In genomic region chrX:119482497-119483480, GRCh38 we compare ENCODE assay signal across 8 cellular contexts. TPM values are rescaled to one million over a fixed set of nuclear protein-coding genes. Genes with fewer than 3 reads are reported as not detected.
DNase-seq lines count a peak whose midpoint lies in the region; ATAC-seq and TF ChIP-seq lines count a peak whose summit lies in the region.

No MANE protein-coding gene starts in this region.

- peaks cover 6% of the 10 kb centered on the region for H3K4me1 ChIP-seq in CD4-positive, CD25-positive, alpha-beta regulatory T cell (ENCODE audit: control insufficient read depth, insufficient read depth, low read length, poor library complexity, severe bottlenecking)
- H3K4me1 ChIP-seq in rectal smooth muscle tissue (ENCODE audit: control insufficient read depth, insufficient read depth, low read length) (no peaks in the 10 kb centered on the region), aorta (ENCODE audit: control insufficient read depth in 1 of 2, insufficient read depth in 2 of 2, low read length in 2 of 2) (no peaks in the 10 kb centered on the region)

- H3K9me3 Mint-ChIP-seq in CD4-positive, CD25-positive, alpha-beta regulatory T cell = peaks cover 0 to 1% (median 0%) of the 10 kb centered on the region in 7 donors
- no peaks in the 10 kb centered on the region for H3K9me3 Mint-ChIP-seq in activated naive CD8-positive, alpha-beta T cell treated with anti-CD3 and anti-CD28 coated beads for 36 hours

- intact Hi-C loops in left cardiac atrium (cut with DNase I) (no loop called here), aorta (cut with DNase I) (no loop called here)

- H3K4me3 Mint-ChIP-seq in CD4-positive, CD25-positive, alpha-beta regulatory T cell = peak overlapping the region; percentile 71 to 84 (median 80)
- peak overlapping the region; percentile 63 for H3K4me3 Mint-ChIP-seq in activated naive CD8-positive, alpha-beta T cell treated with anti-CD3 and anti-CD28 coated beads for 36 hours

- peak; percentile 79 to 82 for ATAC-seq in CD4-positive, CD25-positive, alpha-beta regulatory T cell (ENCODE audit: low read depth in 2 of 2)
- ATAC-seq in GM19328 (IDR thresholded peaks at IDR 0.05; ENCODE audit: unreplicated experiment) (peak; percentile 77), HG03558 (IDR thresholded peaks at IDR 0.05; ENCODE audit: extremely low read depth, unreplicated experiment) (peak; percentile 58), SK-N-SH treated with all-trans-retinoic acid at 6 μM for 48 hours (peak; percentile 86), left cardiac atrium (peak; percentile 83 to 88), aorta (ENCODE audit: low FRiP score) (peak; percentile 83)

- peak; percentile 36 to 67 (median 59) for DNase-seq in CD4-positive, CD25-positive, alpha-beta regulatory T cell
- peak; percentile 76 for DNase-seq in activated naive CD8-positive, alpha-beta T cell treated with anti-CD3 and anti-CD28 coated beads for 36 hours
- DNase-seq in left cardiac atrium (peak; percentile 64), aorta (peak; percentile 77 to 87)

- 9 to 31% methylated on average over 48 of the region's 48 CpGs for WGBS in aorta, 2 donors

- peak overlapping the region; percentile 51 for H3K4me3 ChIP-seq in CD4-positive, CD25-positive, alpha-beta regulatory T cell (ENCODE audit: low read depth, low read length)
- peak overlapping the region; percentile 51 for H3K4me3 ChIP-seq in rectal smooth muscle tissue (ENCODE audit: low read length)
- H3K4me3 ChIP-seq in aorta (ENCODE audit: low read length in 2 of 2) = no peak overlapping the region

- no peaks in the 10 kb centered on the region for H3K9me3 ChIP-seq in CD4-positive, CD25-positive, alpha-beta regulatory T cell (ENCODE audit: control insufficient read depth in 2 of 2, low read length in 2 of 2)
- H3K9me3 ChIP-seq in aorta (ENCODE audit: control insufficient read depth, low read length) = no peaks in the 10 kb centered on the region

- H3K27ac Mint-ChIP-seq in CD4-positive, CD25-positive, alpha-beta regulatory T cell = peak overlapping the region; percentile 16 to 65 (median 56)
- peak overlapping the region; percentile 60 for H3K27ac Mint-ChIP-seq in activated naive CD8-positive, alpha-beta T cell treated with anti-CD3 and anti-CD28 coated beads for 36 hours

- H3K27ac ChIP-seq in CD4-positive, CD25-positive, alpha-beta regulatory T cell (ENCODE audit: insufficient read depth, low read length, poor library complexity, severe bottlenecking) = no peak overlapping the region
- H3K27ac ChIP-seq in rectal smooth muscle tissue (ENCODE audit: low read depth, low read length) = no peak overlapping the region
- H3K27ac ChIP-seq in aorta (ENCODE audit: low read depth in 1 of 2, low read length in 2 of 2) = no peak overlapping the region

- H3K27me3 ChIP-seq in CD4-positive, CD25-positive, alpha-beta regulatory T cell (ENCODE audit: control insufficient read depth, insufficient read depth, low read length) = no peaks in the 10 kb centered on the region
- H3K27me3 ChIP-seq in rectal smooth muscle tissue (ENCODE audit: control insufficient read depth, insufficient read depth, low read length) (peaks cover 1% of the 10 kb centered on the region), aorta (ENCODE audit: control insufficient read depth in 1 of 2, insufficient read depth in 2 of 2, low read length in 1 of 2) (no peaks in the 10 kb centered on the region)

- H3K27me3 Mint-ChIP-seq in CD4-positive, CD25-positive, alpha-beta regulatory T cell = no peaks in the 10 kb centered on the region
- H3K27me3 Mint-ChIP-seq in activated naive CD8-positive, alpha-beta T cell treated with anti-CD3 and anti-CD28 coated beads for 36 hours = no peaks in the 10 kb centered on the region

- peak overlapping the region; percentile 64 for H3K9ac ChIP-seq in rectal smooth muscle tissue (ENCODE audit: low read length)

- no peaks in the 10 kb centered on the region for H3K36me3 Mint-ChIP-seq in CD4-positive, CD25-positive, alpha-beta regulatory T cell
- H3K36me3 Mint-ChIP-seq in activated naive CD8-positive, alpha-beta T cell treated with anti-CD3 and anti-CD28 coated beads for 36 hours = no peaks in the 10 kb centered on the region

- H3K4me1 Mint-ChIP-seq in CD4-positive, CD25-positive, alpha-beta regulatory T cell = peaks cover 0 to 8% (median 2%) of the 10 kb centered on the region in 4 donors
- H3K4me1 Mint-ChIP-seq in activated naive CD8-positive, alpha-beta T cell treated with anti-CD3 and anti-CD28 coated beads for 36 hours = peaks cover 6% of the 10 kb centered on the region

- H3K36me3 ChIP-seq in CD4-positive, CD25-positive, alpha-beta regulatory T cell (ENCODE audit: control insufficient read depth, insufficient read depth, low read length) = no peaks in the 10 kb centered on the region
- no peaks in the 10 kb centered on the region for H3K36me3 ChIP-seq in rectal smooth muscle tissue (ENCODE audit: control insufficient read depth, insufficient read depth, low read length)
- no peaks in the 10 kb centered on the region for H3K36me3 ChIP-seq in aorta (ENCODE audit: control insufficient read depth in 1 of 2, insufficient read depth in 2 of 2, low read length in 1 of 2)

TF ChIP-seq in SK-N-SH treated with all-trans-retinoic acid at 6 μM for 48 hours, 23 proteins besides CTCF, POLR2A, EP300 and RAD21:
- TF ChIP-seq TCF4 (CRISPR knock-in tag; IDR thresholded peaks at IDR 0.05; ENCODE audit: borderline replicate concordance) (no peak), CSDC2 (CRISPR knock-in tag; IDR thresholded peaks at IDR 0.05) (0 out of 2 replicates have a peak, but pooled peaks have one; percentile 24), GLIS3 (CRISPR knock-in tag; IDR thresholded peaks at IDR 0.05) (no peak), CREB5 (CRISPR knock-in tag; IDR thresholded peaks at IDR 0.05; ENCODE audit: low read depth) (no peak)

RNA-seq across cellular contexts. Expression of gene SLC25A5, which starts 14.5 kb away (rescaled TPM):
- total RNA-seq in CD4-positive, CD25-positive, alpha-beta regulatory T cell = 165 TPM
- 100 to 1,000 TPM; 236 to 336 (median 273) TPM for polyA plus RNA-seq in CD4-positive, CD25-positive, alpha-beta regulatory T cell
- 100 to 1,000 TPM; 794 to 829 TPM for total RNA-seq in activated naive CD8-positive, alpha-beta T cell treated with anti-CD3 and anti-CD28 coated beads for 36 hours
- 100 to 1,000 TPM; 151 to 205 TPM for total RNA-seq in left cardiac atrium
- total RNA-seq in aorta = 100 to 1,000 TPM; 103 to 133 TPM
- 100 to 1,000 TPM; 155 to 392 TPM for polyA plus RNA-seq in aorta

Comparison
In these comparisons a context has a peak if more than half of its experiments do, and no peak if none do; other contexts are left out.
1. H3K4me3 ChIP-seq: peak in CD4-positive, CD25-positive, alpha-beta regulatory T cell (single experiment) and rectal smooth muscle tissue (single experiment); none in aorta (0 of 2).
2. Peak in every context shown above with its lines, with median percentiles within 50 percentile points of each other: ATAC-seq and DNase-seq.